8 cellular contexts compared by ENCODE assay signal in the genomic region with DNA sequence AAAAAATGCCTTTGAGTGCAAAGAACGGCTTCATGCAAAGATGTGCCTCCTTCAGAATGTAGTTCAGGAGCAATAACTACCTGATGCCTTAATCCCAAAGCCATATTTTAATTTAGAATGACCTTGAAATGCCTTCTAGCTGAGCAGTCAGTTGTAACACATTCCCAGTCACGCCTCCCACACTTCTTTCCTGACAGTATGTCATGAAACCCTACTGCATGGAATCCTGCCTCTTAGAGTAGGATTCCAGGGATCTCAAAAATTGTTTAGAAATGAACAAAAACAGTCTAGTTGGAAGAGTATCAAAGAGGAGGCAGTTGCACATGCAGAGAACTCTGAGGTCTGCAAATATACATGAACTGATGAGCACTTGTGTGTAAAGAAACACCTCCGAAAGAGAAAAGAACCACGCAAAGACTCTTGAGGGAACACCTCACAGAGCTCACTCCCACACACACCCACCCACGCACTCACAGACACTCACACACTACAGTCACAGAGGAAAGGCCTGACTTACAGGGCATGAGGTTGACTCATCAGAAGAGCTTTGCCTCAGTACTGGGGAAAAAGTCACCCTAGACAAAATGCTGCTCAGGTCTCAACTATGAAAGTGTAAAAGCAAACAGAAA.
DNase-seq lines count a peak whose midpoint lies in the region; ATAC-seq and TF ChIP-seq lines count a peak whose summit lies in the region.

No MANE protein-coding gene starts in this region.

- H3K9me3 Mint-ChIP-seq in effector memory CD8-positive, alpha-beta T cell, result no peaks in the 10 kb centered on the region
- H3K9me3 Mint-ChIP-seq in mesothelial cell of epicardium, result no peaks in the 10 kb centered on the region

- peak; percentile 26 for DNase-seq in GM10266 (ENCODE audit: extremely low spot score)
- DNase-seq in T-helper 2 cell, result peak in 3 of 5 experiments; percentile 19 to 38 (median 21)
- DNase-seq in effector memory CD8-positive, alpha-beta T cell, result peak in 2 of 3 experiments; percentile 20 to 34
- peak; percentile 69 to 74 for DNase-seq in stimulated activated CD4-positive, alpha-beta T cell treated with anti-CD3 and anti-CD28 coated beads, Interleukin-2, amount 100 ng/mL, for 24 hours
- DNase-seq in midbrain (lab: John Stamatoyannopoulos, UW), result no peak
- DNase-seq in NCI-H526 treated with DMSO at 0.1 percent for 48 hours (lab: John Stamatoyannopoulos, UW), result no peak
- DNase-seq in mesothelial cell of epicardium (ENCODE audit: low spot score in 2 of 2, unreplicated experiment in 2 of 2), result no peak

- ATAC-seq in effector memory CD8-positive, alpha-beta T cell (replicated peaks), result peak; percentile 66
- no peak for ATAC-seq in HG03460 (IDR thresholded peaks at IDR 0.05; ENCODE audit: unreplicated experiment)

- H3K4me1 Mint-ChIP-seq in effector memory CD8-positive, alpha-beta T cell (ENCODE audit: low read depth in 2 of 2), result peaks cover 35 to 51% of the 10 kb centered on the region in 2 donors
- peaks cover under 1% of the 10 kb centered on the region for H3K4me1 Mint-ChIP-seq in mesothelial cell of epicardium

- no peaks in the 10 kb centered on the region for H3K27me3 Mint-ChIP-seq in effector memory CD8-positive, alpha-beta T cell
- H3K27me3 Mint-ChIP-seq in mesothelial cell of epicardium (ENCODE audit: low read depth), result peaks cover 88% of the 10 kb centered on the region

- peaks cover 4% of the 10 kb centered on the region for H3K36me3 Mint-ChIP-seq in effector memory CD8-positive, alpha-beta T cell (ENCODE audit: insufficient read depth)
- H3K36me3 Mint-ChIP-seq in mesothelial cell of epicardium, result no peaks in the 10 kb centered on the region

- peak overlapping the region; percentile 92 to 95 for H3K27ac Mint-ChIP-seq in effector memory CD8-positive, alpha-beta T cell
- H3K27ac Mint-ChIP-seq in mesothelial cell of epicardium, result no peak overlapping the region

- peak overlapping the region; percentile 49 to 53 for H3K4me3 Mint-ChIP-seq in effector memory CD8-positive, alpha-beta T cell
- no peak overlapping the region for H3K4me3 Mint-ChIP-seq in mesothelial cell of epicardium

- TF ChIP-seq CTCF in GM10266 (IDR thresholded peaks at IDR 0.05; ENCODE audit: control insufficient read depth, insufficient read depth, low read depth, missing control alignments) (no peak), mesothelial cell of epicardium (IDR thresholded peaks at IDR 0.05; ENCODE audit: unreplicated experiment) (no peak)

Comparison
In these comparisons a context has a peak if more than half of its experiments do, and no peak if none do; other contexts are left out.
1. DNase-seq: peak in GM10266 (single experiment), T-helper 2 cell (3 of 5), effector memory CD8-positive, alpha-beta T cell (2 of 3) and stimulated activated CD4-positive, alpha-beta T cell treated with anti-CD3 and anti-CD28 coated beads, Interleukin-2, amount 100 ng/mL, for 24 hours (2 of 2); none in midbrain (single experiment), NCI-H526 treated with DMSO at 0.1 percent for 48 hours (single experiment) and mesothelial cell of epicardium (0 of 2).